Comparison of ENCODE assay signal across 8 cellular contexts in genomic region chr19:6738726-6739389, GRCh38. TPM values are rescaled to one million over a fixed set of nuclear protein-coding genes. Genes with fewer than 3 reads are reported as not detected.
DNase-seq lines count a peak whose midpoint lies in the region; ATAC-seq and TF ChIP-seq lines count a peak whose summit lies in the region.

No MANE protein-coding gene starts in this region.

- 10 to 14% (median 13%) methylated on average over 26 of the region's 26 CpGs for WGBS in psoas muscle, 3 donors

- TF ChIP-seq CTCF in foreskin fibroblast (IDR thresholded peaks at IDR 0.05; ENCODE audit: low read depth, low read length) (no peak), psoas muscle (IDR thresholded peaks at IDR 0.05) (no peak)

- peak overlapping the region; percentile 94 for H3K27ac ChIP-seq in psoas muscle

- peaks cover 44% of the 10 kb centered on the region for H3K4me1 ChIP-seq in psoas muscle

- ATAC-seq in Right ventricle myocardium superior (ENCODE audit: poor library complexity) (no peak), psoas muscle (peak in 1 of 4 donors; percentile 0), GM18907 (IDR thresholded peaks at IDR 0.05; ENCODE audit: unreplicated experiment) (no peak), GM18909 (IDR thresholded peaks at IDR 0.05; ENCODE audit: poor library complexity, unreplicated experiment) (no peak)

- peak; percentile 73 for DNase-seq in Right ventricle myocardium superior
- no peak for DNase-seq in cardiac septum (ENCODE audit: low spot score)
- peak; percentile 71 for DNase-seq in activated CD8-positive, alpha-beta memory T cell treated with anti-CD3 and anti-CD28 coated beads, Interleukin-2, amount 50 U/mL, for 48 hours
- peak in 1 of 2 donors; percentile 71 for DNase-seq in foreskin fibroblast
- DNase-seq in psoas muscle: peak; percentile 65 to 86
- DNase-seq in GF-D8 (lab: John Stamatoyannopoulos, UW): no peak

- intact Hi-C loops in Right ventricle myocardium superior (cut with DNase I) (loop anchor here (5.0 kb wide), 1 partner anchor 123 kb away; no protein-coding TSS in a partner anchor), cardiac septum (cut with DNase I) (loop anchor here (2.0 to 5.0 kb wide), 3 partner anchors 124 to 366 kb away; partner anchors contain the start of gene ALKBH7), psoas muscle (cut with DNase I) (loop anchor here (1.0 to 5.0 kb wide), 3 partner anchors 124 to 222 kb away; partner anchors contain the start of gene TNFSF9 (in 1 of the 2))

- peaks cover 4 to 28% of the 10 kb centered on the region in 2 donors for H3K36me3 ChIP-seq in psoas muscle (ENCODE audit: insufficient read depth in 1 of 2, low read depth in 1 of 2)

- H3K9me3 ChIP-seq in psoas muscle: no peaks in the 10 kb centered on the region

- H3K4me3 ChIP-seq in foreskin fibroblast (ENCODE audit: low read depth in 1 of 2, low read length in 2 of 2): peak overlapping the region; percentile 31 to 53
- peak overlapping the region; percentile 83 for H3K4me3 ChIP-seq in psoas muscle

- H3K27me3 ChIP-seq in psoas muscle (ENCODE audit: insufficient read depth in 3 of 3, low read length in 2 of 3): no peaks in the 10 kb centered on the region

RNA-seq across cellular contexts. Expression of gene TRIP10, which starts 0.6 kb away (rescaled TPM):
- total RNA-seq in Right ventricle myocardium superior (133 TPM), cardiac septum (86.1 TPM), psoas muscle (100 to 1,000 TPM; 215 to 264 (median 223) TPM)
- 100 to 1,000 TPM; 104 to 297 (median 234) TPM for polyA plus RNA-seq in psoas muscle

RNA-seq across cellular contexts. Expression of gene GPR108, which starts 1.5 kb away (rescaled TPM):
- total RNA-seq in Right ventricle myocardium superior (22.2 TPM), cardiac septum (22.5 TPM), psoas muscle (10 to 100 TPM; 12.5 to 27.8 (median 21.3) TPM)
- polyA plus RNA-seq in psoas muscle: 10 to 100 TPM; 19.3 to 25.7 (median 25.0) TPM

RNA-seq across cellular contexts. Expression of gene C3, which starts 18.4 kb away (rescaled TPM):
- total RNA-seq in Right ventricle myocardium superior (308 TPM), cardiac septum (50.6 TPM), psoas muscle (100 to 1,000 TPM in 2 of 4 donors, 10 to 100 TPM in 2; 78.6 to 120 (median 94.9) TPM)
- 10 to 100 TPM; 37.7 to 88.8 (median 72.7) TPM for polyA plus RNA-seq in psoas muscle

RNA-seq across cellular contexts. Expression of gene SH2D3A, which starts 28.4 kb away (rescaled TPM):
- total RNA-seq in Right ventricle myocardium superior (not detected), cardiac septum (0.40 TPM), psoas muscle (under 1 TPM in 1 of 4 donors, not detected in 3; 0.13 TPM)
- polyA plus RNA-seq in psoas muscle: under 1 TPM; 0.07 to 0.17 (median 0.10) TPM

RNA-seq across cellular contexts. Expression of gene VAV1, which starts 33.6 kb away (rescaled TPM):
- 2.8 TPM for total RNA-seq in Right ventricle myocardium superior
- total RNA-seq in cardiac septum: 1.5 TPM
- total RNA-seq in psoas muscle: 1 to 10 TPM; 1.1 to 1.8 (median 1.7) TPM
- polyA plus RNA-seq in psoas muscle: under 1 TPM; 0.20 to 0.39 (median 0.38) TPM

Comparison
In these comparisons a context has a peak if more than half of its experiments do, and no peak if none do; other contexts are left out.
1. DNase-seq: peak in Right ventricle myocardium superior (single experiment), activated CD8-positive, alpha-beta memory T cell treated with anti-CD3 and anti-CD28 coated beads, Interleukin-2, amount 50 U/mL, for 48 hours (single experiment) and psoas muscle (2 of 2); none in cardiac septum (single experiment) and GF-D8 (single experiment).